Comparison of ENCODE assay signal across 38 cellular contexts in genomic region chr1:84509029-84509428, GRCh38. TPM values are rescaled to one million over a fixed set of nuclear protein-coding genes. Genes with fewer than 3 reads are reported as not detected.
"Had no signal": no experiment of that assay in that cellular context is flagged by ENCODE, and none has a peak within 500 bp of the region (broad histone marks: within the 10 kb centered on the region; RNA-seq: fewer than 3 reads in every experiment).

No MANE protein-coding gene starts in this region.

- FAIRE-seq: astrocyte, bronchial epithelial cell had no signal

- DNase-seq: activated effector memory CD4-positive, alpha-beta T cell treated with anti-CD3 and anti-CD28 coated beads, Interleukin-2, amount 50 U/mL, for 16 hours; activated effector memory CD4-positive, alpha-beta T cell treated with Interleukin-2 at 50 U/mL for 16 hours; activated gamma-delta T cell; activated gamma-delta T cell treated with Interleukin-2 at 50 U/mL for 16 hours; activated naive CD4-positive, alpha-beta T cell; activated naive CD4-positive, alpha-beta T cell treated with anti-CD3 and anti-CD28 coated beads for 36 hours; activated naive CD4-positive, alpha-beta T cell treated with anti-CD3 and anti-CD28 coated beads, Interleukin-2, amount 10 ng/mL, durations not matched to agents 7 days and 5 days; activated naive CD4-positive, alpha-beta T cell treated with anti-CD3 and anti-CD28 coated beads, Interleukin-2, amount 50 U/mL, for 16 hours; activated naive CD4-positive, alpha-beta T cell treated with Interleukin-2 at 50 U/mL for 16 hours; activated naive CD8-positive, alpha-beta T cell treated with anti-CD3 and anti-CD28 coated beads for 36 hours; activated naive CD8-positive, alpha-beta T cell treated with anti-CD3 and anti-CD28 coated beads, Interleukin-2, amount 10 ng/mL, durations not matched to agents 7 days and 5 days; activated naive CD8-positive, alpha-beta T cell treated with anti-CD3 and anti-CD28 coated beads, Interleukin-2, amount 50 U/mL, for 24 hours; activated T-cell treated with anti-CD3 and anti-CD28 coated beads, Interleukin-2, amount 50 U/mL, for 24 hours; activated T-cell treated with anti-CD3 and anti-CD28 coated beads, Interleukin-2, amount 50 U/mL, for 4 hours; activated T-cell treated with anti-CD3 and anti-CD28 coated beads, Interleukin-2, amount 50 U/mL, for 48 hours; activated T-cell treated with anti-CD3 and anti-CD28 coated beads, Interleukin-2, amount 50 U/mL, for 72 hours; adrenal gland; amniotic stem cell; amygdala; anterior cingulate cortex; aorta; body of pancreas; brain microvascular endothelial cell; caudate nucleus; central memory CD4-positive, alpha-beta T cell; cerebellar nuclear complex had no signal

- H3K9me3 ChIP-seq: adrenal gland, body of pancreas, breast epithelium had no signal

- H3K27me3 Mint-ChIP-seq: activated naive CD4-positive, alpha-beta T cell treated with anti-CD3 and anti-CD28 coated beads, Interleukin-2, amount 50 U/mL, for 24 hours; activated naive CD8-positive, alpha-beta T cell; activated naive CD8-positive, alpha-beta T cell treated with anti-CD3 and anti-CD28 coated beads, Interleukin-2, amount 10 ng/mL, durations not matched to agents 7 days and 5 days; activated naive CD8-positive, alpha-beta T cell treated with anti-CD3 and anti-CD28 coated beads, Interleukin-2, amount 50 U/mL, for 24 hours; activated T-cell treated with anti-CD3 and anti-CD28 coated beads, Interleukin-2, amount 50 U/mL, for 24 hours; activated T-helper 17 cell treated with anti-CD3 and anti-CD28 coated beads, Interleukin-2, amount 50 U/mL, for 72 hours; central memory CD8-positive, alpha-beta T cell had no signal

- H3K9me3 Mint-ChIP-seq: activated naive CD8-positive, alpha-beta T cell treated with anti-CD3 and anti-CD28 coated beads, Interleukin-2, amount 50 U/mL, for 24 hours; activated T-cell treated with anti-CD3 and anti-CD28 coated beads, Interleukin-2, amount 50 U/mL, for 72 hours; activated T-helper 17 cell treated with anti-CD3 and anti-CD28 coated beads, Interleukin-2, amount 50 U/mL, for 72 hours; central memory CD8-positive, alpha-beta T cell had no signal

- H3K4me1 ChIP-seq: breast epithelium had no signal

- H3K27ac Mint-ChIP-seq: activated naive CD4-positive, alpha-beta T cell treated with anti-CD3 and anti-CD28 coated beads for 36 hours; activated naive CD4-positive, alpha-beta T cell treated with anti-CD3 and anti-CD28 coated beads, Interleukin-2, amount 10 ng/mL, durations not matched to agents 7 days and 5 days; activated naive CD4-positive, alpha-beta T cell treated with anti-CD3 and anti-CD28 coated beads, Interleukin-2, amount 50 U/mL, for 24 hours; activated naive CD4-positive, alpha-beta T cell treated with anti-CD3 and anti-CD28 coated beads, Interleukin-2, amount 50 U/mL, for 72 hours; activated naive CD8-positive, alpha-beta T cell; activated naive CD8-positive, alpha-beta T cell treated with anti-CD3 and anti-CD28 coated beads for 36 hours; activated naive CD8-positive, alpha-beta T cell treated with anti-CD3 and anti-CD28 coated beads, Interleukin-2, amount 10 ng/mL, durations not matched to agents 7 days and 5 days; activated naive CD8-positive, alpha-beta T cell treated with anti-CD3 and anti-CD28 coated beads, Interleukin-2, amount 50 U/mL, for 24 hours; activated T-cell treated with anti-CD3 and anti-CD28 coated beads, Interleukin-2, amount 50 U/mL, for 24 hours; activated T-helper 1 cell treated with anti-CD3 and anti-CD28 coated beads, Interleukin-12 subunit alpha, Interleukin-12 subunit beta, Interleukin-2, Interleukin-4 antibody, amounts not matched to agents 30 ng/mL and 10 ng/mL and 1 ng/mL, durations not matched to agents 14 hours and 24 hours and 36 hours; activated T-helper 17 cell treated with anti-CD3 and anti-CD28 coated beads, Interleukin-2, amount 50 U/mL, for 72 hours; activated T-helper 2 cell treated with anti-CD3 and anti-CD28 coated beads, Interferon-gamma antibody, Interleukin-2, Interleukin-4, amounts not matched to agents 10 μg/mL and 5 μg/mL and 100 μg/mL, durations not matched to agents 14 hours and 24 hours and 36 hours had no signal

- H3K4me3 ChIP-seq: adrenal gland, ascending aorta, body of pancreas, breast epithelium, cardiac muscle cell had no signal

- H3K4me3 Mint-ChIP-seq: activated naive CD4-positive, alpha-beta T cell treated with anti-CD3 and anti-CD28 coated beads for 36 hours; activated naive CD8-positive, alpha-beta T cell; activated naive CD8-positive, alpha-beta T cell treated with anti-CD3 and anti-CD28 coated beads for 36 hours; activated naive CD8-positive, alpha-beta T cell treated with anti-CD3 and anti-CD28 coated beads, Interleukin-2, amount 50 U/mL, for 24 hours; activated T-cell treated with anti-CD3 and anti-CD28 coated beads, Interleukin-2, amount 50 U/mL, for 24 hours; activated T-cell treated with anti-CD3 and anti-CD28 coated beads, Interleukin-2, amount 50 U/mL, for 4 hours; activated T-helper 1 cell treated with anti-CD3 and anti-CD28 coated beads, Interleukin-12 subunit alpha, Interleukin-12 subunit beta, Interleukin-2, Interleukin-4 antibody, amounts not matched to agents 30 ng/mL and 10 ng/mL and 1 ng/mL, durations not matched to agents 14 hours and 24 hours and 36 hours; central memory CD8-positive, alpha-beta T cell had no signal

- ATAC-seq: activated naive CD4-positive, alpha-beta T cell treated with anti-CD3 and anti-CD28 coated beads, Interleukin-2, amount 50 U/mL, for 72 hours; activated naive CD8-positive, alpha-beta T cell treated with anti-CD3 and anti-CD28 coated beads, Interleukin-2, amount 50 U/mL, for 24 hours; activated T-cell treated with anti-CD3 and anti-CD28 coated beads, Interleukin-2, amount 50 U/mL, for 4 hours; activated T-cell treated with anti-CD3 and anti-CD28 coated beads, Interleukin-2, amount 50 U/mL, for 72 hours; activated T-helper 17 cell treated with anti-CD3 and anti-CD28 coated beads, Interleukin-2, amount 50 U/mL, for 72 hours; body of pancreas had no signal

- H3K27ac ChIP-seq: adrenal gland, ascending aorta, body of pancreas, brain microvascular endothelial cell, breast epithelium, cardiac muscle cell had no signal

- H3K36me3 ChIP-seq: adrenal gland, ascending aorta, brain microvascular endothelial cell, breast epithelium, cardiac muscle cell had no signal

- H3K27me3 ChIP-seq: adrenal gland, ascending aorta, body of pancreas, brain microvascular endothelial cell, breast epithelium, cardiac muscle cell had no signal

RNA-seq across cellular contexts. Expression of gene SPATA1, which starts 2.8 kb away (rescaled TPM):
- total RNA-seq: ascending aorta had no signal
